In the genomic region with DNA sequence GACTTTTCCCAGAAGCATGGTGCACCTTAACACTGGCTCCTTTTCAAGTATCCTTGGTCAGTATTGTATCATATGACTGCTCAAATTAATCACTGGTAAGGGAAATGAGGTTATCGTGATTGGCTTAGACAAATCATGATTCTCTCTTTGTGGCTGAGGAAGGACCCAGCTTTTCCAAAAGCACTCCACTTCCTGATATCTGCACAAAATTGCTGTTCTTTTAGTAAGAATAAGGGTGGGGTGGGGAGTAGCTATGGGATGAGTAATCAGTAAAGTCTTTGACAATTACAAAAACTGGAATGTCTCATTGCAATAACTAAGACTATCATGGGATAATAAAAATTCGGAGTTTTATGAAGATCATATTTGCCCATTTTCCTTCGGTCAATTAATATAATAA, we compare ENCODE assay signal across 33 cellular contexts. TPM values are rescaled to one million over a fixed set of nuclear protein-coding genes. Genes with fewer than 3 reads are reported as not detected.
"Had no signal": no experiment of that assay in that cellular context is flagged by ENCODE, and none has a peak within 500 bp of the region (broad histone marks: within the 10 kb centered on the region; RNA-seq: fewer than 3 reads in every experiment).

No MANE protein-coding gene starts in this region.

- DNase-seq: activated CD4-positive, alpha-beta T cell treated with anti-CD3 and anti-CD28 coated beads, Interleukin-2, amount 10 ng/mL, durations not matched to agents 7 days and 5 days; activated CD4-positive, alpha-beta T cell treated with anti-CD3 and anti-CD28 coated beads, Interleukin-2, amount 50 U/mL, for 48 hours; activated CD4-positive, CD25-positive, alpha-beta regulatory T cell; activated CD8-positive, alpha-beta T cell treated with anti-CD3 and anti-CD28 coated beads, Interleukin-2, amount 10 ng/mL, durations not matched to agents 7 days and 5 days; activated gamma-delta T cell treated with Interleukin-2 at 50 U/mL for 16 hours; activated naive CD4-positive, alpha-beta T cell treated with anti-CD3 and anti-CD28 coated beads, Interleukin-2, amount 10 ng/mL, durations not matched to agents 7 days and 5 days; activated naive CD8-positive, alpha-beta T cell treated with anti-CD3 and anti-CD28 coated beads, Interleukin-2, amount 50 U/mL, for 24 hours; activated T-cell treated with anti-CD3 and anti-CD28 coated beads, Interleukin-2, amount 50 U/mL, for 24 hours; anterior cingulate cortex; central memory CD4-positive, alpha-beta T cell; Karpas-422; KBM-7; MM.1S; MV-4-11; NCI-H1092 treated with DMSO at 0.1 percent for 48 hours; NCI-H146; NCI-H187; NCI-H2029 treated with DMSO at 0.1 percent for 48 hours; NCI-H2107; NCI-H2171; NCI-H510A; NCI-H526; NCI-H748 treated with DMSO at 0.1 percent for 48 hours; NK-92 treated with Interleukin-12 subunit alpha and Interleukin-12 subunit beta, amount 100 ng/mL, for 24 hours; PC-9; Right ventricle myocardium superior; SW 1271; T-helper 1 cell; T-helper 2 cell; T-helper 9 cell; WERI-Rb-1 had no signal

- H3K4me3 ChIP-seq: PC-9 had no signal

- ATAC-seq: activated CD8-positive, alpha-beta T cell treated with anti-CD3 and anti-CD28 coated beads, Interleukin-2, amount 10 ng/mL, durations not matched to agents 7 days and 5 days; activated naive CD8-positive, alpha-beta T cell treated with anti-CD3 and anti-CD28 coated beads, Interleukin-2, amount 50 U/mL, for 24 hours had no signal

- H3K27ac ChIP-seq: PC-9, RWPE1, WERI-Rb-1 had no signal

- H2AFZ ChIP-seq: PC-9 had no signal

- H3K36me3 ChIP-seq: WERI-Rb-1 had no signal

- H3K4me2 ChIP-seq: PC-9 had no signal

RNA-seq across cellular contexts. Expression of gene RIPPLY2, which starts 9.0 kb away (rescaled TPM):
- total RNA-seq: activated CD4-positive, alpha-beta T cell treated with anti-CD3 and anti-CD28 coated beads, Interleukin-2, amount 10 ng/mL, durations not matched to agents 7 days and 5 days; activated CD8-positive, alpha-beta T cell treated with anti-CD3 and anti-CD28 coated beads, Interleukin-2, amount 10 ng/mL, durations not matched to agents 7 days and 5 days; activated T-helper 2 cell treated with anti-CD3 and anti-CD28 coated beads, Interferon-gamma antibody, Interleukin-2, Interleukin-4, amounts not matched to agents 10 μg/mL and 5 μg/mL and 100 μg/mL, durations not matched to agents 14 hours and 24 hours and 36 hours; PC-9; Right ventricle myocardium superior had no signal
